17 cellular contexts compared by ENCODE assay signal in genomic region chr4:128390475-128390996, GRCh38.
"Had no signal": no experiment of that assay in that cellular context is flagged by ENCODE, and none has a peak within 500 bp of the region (broad histone marks: within the 10 kb centered on the region; RNA-seq: fewer than 3 reads in every experiment).

No MANE protein-coding gene starts in this region.

- H3K4me1 ChIP-seq: right lobe of liver had no signal

- DNase-seq: activated CD4-positive, alpha-beta T cell treated with anti-CD3 and anti-CD28 coated beads for 36 hours; activated CD4-positive, alpha-beta T cell treated with anti-CD3 and anti-CD28 coated beads, Interleukin-2, amount 50 U/mL, for 48 hours; activated gamma-delta T cell; amniotic stem cell; dermis blood vessel endothelial cell; effector memory CD8-positive, alpha-beta T cell; heart right ventricle; kidney glomerular epithelial cell; mucosa of descending colon; naive thymus-derived CD4-positive, alpha-beta T cell; ovary; right lobe of liver; stimulated activated CD4-positive, alpha-beta T cell treated with anti-CD3 and anti-CD28 coated beads, Interleukin-4, amount 100 ng/mL, for 24 hours; tibial artery had no signal

- H3K36me3 ChIP-seq: heart right ventricle, ovary, right lobe of liver, tibial artery had no signal

- ATAC-seq: activated CD4-positive, alpha-beta T cell treated with anti-CD3 and anti-CD28 coated beads for 36 hours; activated naive CD4-positive, alpha-beta T cell treated with anti-CD3 and anti-CD28 coated beads, Interleukin-2, amount 50 U/mL, for 72 hours; effector memory CD8-positive, alpha-beta T cell; heart right ventricle; mucosa of descending colon; naive thymus-derived CD4-positive, alpha-beta T cell; right lobe of liver; stimulated activated memory B cell treated with anti-CD40 and anti-IgM and Interleukin-4, amounts not matched to agents 10 μg/mL and 1 μg/mL and 100 μg/mL, for 72 hours; WTC11 had no signal

- H3K27ac ChIP-seq: right lobe of liver, tibial artery had no signal

- H3K9me3 ChIP-seq: heart right ventricle, mucosa of descending colon, ovary, right lobe of liver, tibial artery had no signal

- H3K27me3 ChIP-seq: heart right ventricle, ovary, right lobe of liver, tibial artery had no signal

- H3K4me3 ChIP-seq: heart right ventricle, mucosa of descending colon, ovary, right lobe of liver, tibial artery had no signal
